In the genomic region with DNA sequence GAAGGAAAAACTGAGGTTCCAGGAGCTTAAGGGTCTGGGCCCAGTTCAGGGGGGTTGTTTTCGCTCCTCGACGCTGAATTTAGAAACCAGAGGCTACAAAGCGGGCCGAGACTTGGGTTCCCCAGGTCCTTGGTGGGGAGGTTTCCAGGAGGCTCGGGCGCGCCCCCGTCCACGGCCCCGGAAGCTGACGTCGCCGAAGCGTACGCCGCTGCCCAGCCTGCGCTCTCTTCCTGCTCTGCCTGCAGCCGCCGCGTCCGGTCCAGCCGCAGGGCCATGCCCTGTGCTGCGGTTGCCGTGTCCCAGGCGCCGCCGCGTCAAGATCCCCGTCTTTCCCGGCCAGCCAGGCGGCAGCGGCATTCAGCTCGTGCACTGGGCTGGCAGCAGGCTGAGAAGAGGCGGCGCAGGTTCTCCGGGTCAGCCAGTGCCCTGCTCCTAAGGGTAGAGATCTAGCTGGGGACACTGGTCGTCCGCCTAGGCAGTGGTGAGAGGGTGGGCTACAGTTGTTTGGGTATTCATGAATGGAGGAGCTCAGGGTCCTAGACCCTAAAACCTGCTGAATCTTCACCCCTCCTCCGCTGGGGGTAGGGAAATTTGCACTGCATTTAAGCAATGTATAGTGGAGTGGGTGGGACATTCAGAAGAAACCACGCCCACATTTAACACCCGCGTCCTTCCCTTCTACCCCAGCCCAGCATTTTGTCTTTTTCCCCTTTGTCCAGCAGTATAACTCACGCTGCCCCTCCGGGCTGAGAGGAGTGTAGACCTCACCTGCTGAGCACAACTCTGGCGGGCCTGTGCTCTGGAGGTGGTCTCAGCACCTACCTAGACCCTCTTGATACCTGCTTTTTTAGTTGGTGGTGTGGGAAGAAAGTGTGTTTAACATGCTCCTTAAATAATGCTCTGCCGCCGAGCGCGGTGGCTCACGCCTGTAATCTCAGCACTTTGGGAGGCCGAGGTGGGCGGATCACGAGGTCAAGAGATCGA, we compare ENCODE assay signal across 2 cellular contexts.
A peak's percentile ranks its signal among the peaks of the same experiment; 100 is the strongest.
TF ChIP-seq lines count a peak whose summit lies in the region.

No MANE protein-coding gene starts in this region.

TF ChIP-seq in HCT116, 20 proteins besides CTCF, POLR2A, EP300 and RAD21:
- TF ChIP-seq POLR2AphosphoS5 (IDR thresholded peaks at IDR 0.05; ENCODE audit: low read depth, low read length) (peak; percentile 95), YY1 (IDR thresholded peaks at IDR 0.05; ENCODE audit: extremely low read depth, insufficient replicate concordance, low read depth, low read length) (peak; percentile 16), JUND (IDR thresholded peaks at IDR 0.05) (no peak), SRF (IDR thresholded peaks at IDR 0.05; ENCODE audit: low read depth) (no peak), CBX3 (IDR thresholded peaks at IDR 0.05; ENCODE audit: low read depth) (peak; percentile 33; the same call in 1 of the 2 replicates), MAX (IDR thresholded peaks at IDR 0.05) (peak; percentile 81), SP1 (IDR thresholded peaks at IDR 0.05; ENCODE audit: low read depth) (0 out of 2 replicates have a peak, but pooled peaks have one; percentile 19), EGR1 (IDR thresholded peaks at IDR 0.05; ENCODE audit: low read depth) (no peak), SIN3A (IDR thresholded peaks at IDR 0.05; ENCODE audit: low read depth) (peak; percentile 89), ELF1 (IDR thresholded peaks at IDR 0.05; ENCODE audit: borderline replicate concordance, low read depth) (peak; percentile 64), TCF7L2 (IDR thresholded peaks at IDR 0.05; ENCODE audit: borderline replicate concordance, extremely low read depth, insufficient read depth, insufficient read length) (no peak)

TF ChIP-seq in GM12878, 131 proteins besides CTCF, POLR2A, EP300 and RAD21 (continues in another document):
- TF ChIP-seq FOS (IDR thresholded peaks at IDR 0.05; ENCODE audit: borderline replicate concordance, extremely low read depth, insufficient read length) (no peak), PKNOX1 (IDR thresholded peaks at IDR 0.05) (no peak), ZNF24 (IDR thresholded peaks at IDR 0.05) (peak; percentile 49; the same call in 1 of the 2 replicates), USF1 (IDR thresholded peaks at IDR 0.05; ENCODE audit: borderline replicate concordance, extremely low read length, insufficient read depth, low read depth, low read length) (no peak), RCOR1 (conservative IDR thresholded peaks at IDR 0.05; ENCODE audit: low read depth, low read length) (no peak), E4F1 (IDR thresholded peaks at IDR 0.05; ENCODE audit: borderline replicate concordance, partially characterized antibody) (peak; percentile 63), TCF12 (IDR thresholded peaks at IDR 0.05; ENCODE audit: low read depth, low read length) (peak; percentile 18; the same call in 1 of the 2 replicates), NR2F1 (conservative IDR thresholded peaks at IDR 0.05) (peak; percentile 72), PML (IDR thresholded peaks at IDR 0.05; ENCODE audit: low read length) (peak; percentile 43; the same call in 1 of the 2 replicates), STAT1 (conservative IDR thresholded peaks at IDR 0.05) (0 out of 2 replicates have a peak, but pooled peaks have one; percentile 21), ZNF687 (IDR thresholded peaks at IDR 0.05) (peak; percentile 93), MYC (IDR thresholded peaks at IDR 0.05; ENCODE audit: insufficient read depth, insufficient read length, insufficient replicate concordance, low read length, severe bottlenecking) (no peak), SREBF2 (IDR thresholded peaks at IDR 0.05; ENCODE audit: low read length) (no peak), ZNF207 (IDR thresholded peaks at IDR 0.05; ENCODE audit: borderline replicate concordance) (0 out of 2 replicates have a peak, but pooled peaks have one; percentile 29), ZNF592 (IDR thresholded peaks at IDR 0.05) (no peak), YY1 (IDR thresholded peaks at IDR 0.05; ENCODE audit: low read depth, low read length) (peak; percentile 62), MEF2A (IDR thresholded peaks at IDR 0.05; ENCODE audit: insufficient read depth, low read depth, low read length) (no peak)
- TF ChIP-seq, protein P1, sequence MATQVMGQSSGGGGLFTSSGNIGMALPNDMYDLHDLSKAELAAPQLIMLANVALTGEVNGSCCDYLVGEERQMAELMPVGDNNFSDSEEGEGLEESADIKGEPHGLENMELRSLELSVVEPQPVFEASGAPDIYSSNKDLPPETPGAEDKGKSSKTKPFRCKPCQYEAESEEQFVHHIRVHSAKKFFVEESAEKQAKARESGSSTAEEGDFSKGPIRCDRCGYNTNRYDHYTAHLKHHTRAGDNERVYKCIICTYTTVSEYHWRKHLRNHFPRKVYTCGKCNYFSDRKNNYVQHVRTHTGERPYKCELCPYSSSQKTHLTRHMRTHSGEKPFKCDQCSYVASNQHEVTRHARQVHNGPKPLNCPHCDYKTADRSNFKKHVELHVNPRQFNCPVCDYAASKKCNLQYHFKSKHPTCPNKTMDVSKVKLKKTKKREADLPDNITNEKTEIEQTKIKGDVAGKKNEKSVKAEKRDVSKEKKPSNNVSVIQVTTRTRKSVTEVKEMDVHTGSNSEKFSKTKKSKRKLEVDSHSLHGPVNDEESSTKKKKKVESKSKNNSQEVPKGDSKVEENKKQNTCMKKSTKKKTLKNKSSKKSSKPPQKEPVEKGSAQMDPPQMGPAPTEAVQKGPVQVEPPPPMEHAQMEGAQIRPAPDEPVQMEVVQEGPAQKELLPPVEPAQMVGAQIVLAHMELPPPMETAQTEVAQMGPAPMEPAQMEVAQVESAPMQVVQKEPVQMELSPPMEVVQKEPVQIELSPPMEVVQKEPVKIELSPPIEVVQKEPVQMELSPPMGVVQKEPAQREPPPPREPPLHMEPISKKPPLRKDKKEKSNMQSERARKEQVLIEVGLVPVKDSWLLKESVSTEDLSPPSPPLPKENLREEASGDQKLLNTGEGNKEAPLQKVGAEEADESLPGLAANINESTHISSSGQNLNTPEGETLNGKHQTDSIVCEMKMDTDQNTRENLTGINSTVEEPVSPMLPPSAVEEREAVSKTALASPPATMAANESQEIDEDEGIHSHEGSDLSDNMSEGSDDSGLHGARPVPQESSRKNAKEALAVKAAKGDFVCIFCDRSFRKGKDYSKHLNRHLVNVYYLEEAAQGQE (IDR thresholded peaks at IDR 0.05; ENCODE audit: low read depth, low read length), result no peak
- TF ChIP-seq, protein P2, sequence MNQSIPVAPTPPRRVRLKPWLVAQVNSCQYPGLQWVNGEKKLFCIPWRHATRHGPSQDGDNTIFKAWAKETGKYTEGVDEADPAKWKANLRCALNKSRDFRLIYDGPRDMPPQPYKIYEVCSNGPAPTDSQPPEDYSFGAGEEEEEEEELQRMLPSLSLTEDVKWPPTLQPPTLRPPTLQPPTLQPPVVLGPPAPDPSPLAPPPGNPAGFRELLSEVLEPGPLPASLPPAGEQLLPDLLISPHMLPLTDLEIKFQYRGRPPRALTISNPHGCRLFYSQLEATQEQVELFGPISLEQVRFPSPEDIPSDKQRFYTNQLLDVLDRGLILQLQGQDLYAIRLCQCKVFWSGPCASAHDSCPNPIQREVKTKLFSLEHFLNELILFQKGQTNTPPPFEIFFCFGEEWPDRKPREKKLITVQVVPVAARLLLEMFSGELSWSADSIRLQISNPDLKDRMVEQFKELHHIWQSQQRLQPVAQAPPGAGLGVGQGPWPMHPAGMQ (IDR thresholded peaks at IDR 0.05; ENCODE audit: borderline replicate concordance), result no peak
